In the genomic region with DNA sequence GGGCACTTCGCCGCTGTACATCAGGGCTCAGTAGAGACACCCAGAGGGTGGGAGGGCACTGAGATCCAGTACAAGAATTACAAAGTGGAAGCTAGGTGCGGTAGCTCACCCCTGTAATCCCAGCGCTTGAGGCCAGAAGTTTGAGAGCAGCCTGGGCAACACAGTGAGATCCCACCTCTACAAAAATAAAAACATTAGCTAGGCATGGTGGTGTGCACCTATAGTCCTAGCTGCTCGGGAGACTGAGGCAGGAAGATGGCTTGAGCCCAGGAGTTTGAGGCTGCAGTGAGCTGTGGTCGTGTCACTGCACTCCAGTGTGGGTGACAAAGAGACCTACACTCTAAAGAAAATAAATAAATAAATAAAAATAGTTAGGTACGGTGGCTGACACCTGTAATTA, we compare ENCODE assay signal across 31 cellular contexts.
"Had no signal": no experiment of that assay in that cellular context is flagged by ENCODE, and none has a peak within 500 bp of the region (broad histone marks: within the 10 kb centered on the region; RNA-seq: fewer than 3 reads in every experiment).

No MANE protein-coding gene starts in this region.

- H3K27ac Mint-ChIP-seq: memory B cell; progenitor cell of endocrine pancreas; stimulated activated memory B cell treated with anti-CD40 and anti-IgM and Interleukin-4, amounts not matched to agents 10 μg/mL and 1 μg/mL and 100 μg/mL, for 72 hours had no signal

- ATAC-seq: heart right ventricle; left colon; left ventricle myocardium superior; lower lobe of right lung; mucosa of descending colon; naive thymus-derived CD4-positive, alpha-beta T cell; sciatic nerve; stimulated activated memory B cell treated with anti-CD40 and anti-IgM and Interleukin-4, amounts not matched to agents 10 μg/mL and 1 μg/mL and 100 μg/mL, for 72 hours; stimulated activated naive CD8-positive, alpha-beta T cell treated with anti-CD3 and anti-CD28 coated beads, Interleukin-15, Interleukin-2, amounts not matched to agents 100 U/mL and 50 U/mL, for 24 hours; upper lobe of right lung had no signal

- H3K4me1 Mint-ChIP-seq: memory B cell; neural crest cell; stimulated activated memory B cell treated with anti-CD40 and anti-IgM and Interleukin-4, amounts not matched to agents 10 μg/mL and 1 μg/mL and 100 μg/mL, for 72 hours had no signal

- DNase-seq: dermis blood vessel endothelial cell; effector memory CD4-positive, alpha-beta T cell; esophagus squamous epithelium; foreskin melanocyte; glutamatergic neuron; heart right ventricle; hippocampal formation; kidney glomerular epithelial cell; left colon; left ventricle myocardium superior; lower lobe of right lung; mucosa of descending colon; naive thymus-derived CD4-positive, alpha-beta T cell; stimulated activated CD4-positive, alpha-beta T cell treated with anti-CD3 and anti-CD28 coated beads, Interleukin-12 subunit alpha, Interleukin-12 subunit beta, amount 100 ng/mL, for 4 hours; stimulated activated CD4-positive, alpha-beta T cell treated with anti-CD3 and anti-CD28 coated beads, Interleukin-1b, Interleukin-23, amount 100 ng/mL, for 48 hours; stimulated activated CD4-positive, alpha-beta T cell treated with anti-CD3 and anti-CD28 coated beads, Interleukin-4, amount 100 ng/mL, for 1 hour; stimulated activated naive CD8-positive, alpha-beta T cell treated with anti-CD3 and anti-CD28 coated beads, Interleukin-15, Interleukin-2, amounts not matched to agents 100 U/mL and 50 U/mL, for 24 hours; transverse colon; upper lobe of right lung had no signal

- H3K27ac ChIP-seq: coronary artery, esophagus squamous epithelium, heart right ventricle, lower lobe of right lung, neutrophil, transverse colon, upper lobe of right lung, vagina had no signal

- H3K4me1 ChIP-seq: esophagus squamous epithelium, transverse colon, upper lobe of right lung, vagina had no signal

- H3K4me3 ChIP-seq: coronary artery, esophagus squamous epithelium, heart right ventricle, lower lobe of right lung, mucosa of descending colon, smooth muscle cell, transverse colon, upper lobe of right lung, vagina had no signal

- H3K9me3 ChIP-seq: esophagus squamous epithelium, heart right ventricle, lower lobe of right lung, mucosa of descending colon, neutrophil, transverse colon, upper lobe of right lung, vagina had no signal

- H3K4me3 Mint-ChIP-seq: memory B cell; naive thymus-derived CD4-positive, alpha-beta T cell; neural crest cell; stimulated activated memory B cell treated with anti-CD40 and anti-IgM and Interleukin-4, amounts not matched to agents 10 μg/mL and 1 μg/mL and 100 μg/mL, for 72 hours had no signal

- H3K9ac ChIP-seq: parathyroid adenoma had no signal

- H3K27me3 Mint-ChIP-seq: memory B cell; naive thymus-derived CD4-positive, alpha-beta T cell; progenitor cell of endocrine pancreas; stimulated activated memory B cell treated with anti-CD40 and anti-IgM and Interleukin-4, amounts not matched to agents 10 μg/mL and 1 μg/mL and 100 μg/mL, for 72 hours had no signal

- FAIRE-seq: endothelial cell of umbilical vein, islet of Langerhans had no signal

- H3K9me3 Mint-ChIP-seq: memory B cell; neural crest cell; stimulated activated memory B cell treated with anti-CD40 and anti-IgM and Interleukin-4, amounts not matched to agents 10 μg/mL and 1 μg/mL and 100 μg/mL, for 72 hours had no signal
